In the genomic region with DNA sequence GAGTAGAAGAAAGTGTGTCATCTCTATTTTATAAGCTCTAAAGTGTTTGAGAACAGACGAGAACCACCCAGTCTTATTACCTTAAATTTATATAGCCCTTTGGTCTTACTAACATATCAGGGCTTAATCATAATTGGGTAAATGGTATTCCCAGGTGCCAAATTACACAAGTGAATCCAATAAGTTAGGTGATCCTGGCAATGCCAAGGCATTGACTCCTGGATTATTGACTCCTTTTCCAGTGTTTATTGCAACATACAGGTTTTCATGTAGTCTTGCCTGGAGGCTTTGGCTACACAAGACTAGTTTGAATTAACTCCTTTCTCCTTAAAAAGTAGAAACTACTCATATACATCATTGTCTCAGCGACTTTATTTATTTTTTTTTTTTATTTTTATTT, we compare ENCODE assay signal across 36 cellular contexts.
"Had no signal": no experiment of that assay in that cellular context is flagged by ENCODE, and none has a peak within 500 bp of the region (broad histone marks: within the 10 kb centered on the region; RNA-seq: fewer than 3 reads in every experiment).

No MANE protein-coding gene starts in this region.

- DNase-seq: activated B cell treated with CpG ODN at 0.5 μM for 24 hours; activated CD4-positive, alpha-beta T cell treated with anti-CD3 and anti-CD28 coated beads for 48 hours; activated CD4-positive, alpha-beta T cell treated with anti-CD3 and anti-CD28 coated beads, Interleukin-2, amount 50 U/mL, for 1 hour; activated CD4-positive, alpha-beta T cell treated with anti-CD3 and anti-CD28 coated beads, Interleukin-2, amount 50 U/mL, for 48 hours; activated CD8-positive, alpha-beta memory T cell treated with anti-CD3 and anti-CD28 coated beads, Interleukin-2, amount 10 ng/mL, durations not matched to agents 7 days and 5 days; activated CD8-positive, alpha-beta memory T cell treated with anti-CD3 and anti-CD28 coated beads, Interleukin-2, amount 50 U/mL, for 4 hours; activated CD8-positive, alpha-beta T cell treated with anti-CD3 and anti-CD28 coated beads, Interleukin-2, amount 10 ng/mL, durations not matched to agents 7 days and 5 days; activated effector memory CD4-positive, alpha-beta T cell treated with anti-CD3 and anti-CD28 coated beads, Interleukin-2, amount 50 U/mL, for 16 hours; activated naive CD4-positive, alpha-beta T cell treated with anti-CD3 and anti-CD28 coated beads for 36 hours; activated naive CD8-positive, alpha-beta T cell treated with anti-CD3 and anti-CD28 coated beads for 36 hours; activated naive CD8-positive, alpha-beta T cell treated with anti-CD3 and anti-CD28 coated beads, Interleukin-2, amount 50 U/mL, for 24 hours; activated T-cell treated with anti-CD3 and anti-CD28 coated beads, Interleukin-2, amount 50 U/mL, for 1 hour; activated T-cell treated with anti-CD3 and anti-CD28 coated beads, Interleukin-2, amount 50 U/mL, for 48 hours; central memory CD4-positive, alpha-beta T cell; cerebellar nuclear complex; colonic mucosa; effector CD8-positive, alpha-beta T cell; esophagus squamous epithelium; foreskin melanocyte; head of caudate nucleus; T-cell; T1000; WERI-Rb-1 had no signal

- H3K36me3 Mint-ChIP-seq: activated CD8-positive, alpha-beta memory T cell treated with anti-CD3 and anti-CD28 coated beads, Interleukin-2, amount 10 ng/mL, durations not matched to agents 7 days and 5 days; activated naive CD4-positive, alpha-beta T cell treated with anti-CD3 and anti-CD28 coated beads, Interleukin-2, amount 50 U/mL, for 24 hours; activated naive CD8-positive, alpha-beta T cell treated with anti-CD3 and anti-CD28 coated beads for 36 hours; brain; T-cell had no signal

- H3K27ac ChIP-seq: ascending aorta, breast epithelium, cardiac muscle cell, colonic mucosa, epithelial cell of prostate, esophagus squamous epithelium, WERI-Rb-1 had no signal

- H3K4me1 ChIP-seq: ascending aorta, colonic mucosa had no signal

- H3K27me3 ChIP-seq: ascending aorta, breast epithelium, colonic mucosa had no signal

- ATAC-seq: activated CD4-positive, CD25-positive, alpha-beta regulatory T cell treated with anti-CD3 and anti-CD28 coated beads, Interleukin-2, amount 50 U/mL, for 24 hours; activated CD8-positive, alpha-beta memory T cell treated with anti-CD3 and anti-CD28 coated beads, Interleukin-2, amount 10 ng/mL, durations not matched to agents 7 days and 5 days; activated CD8-positive, alpha-beta T cell treated with anti-CD3 and anti-CD28 coated beads, Interleukin-2, amount 10 ng/mL, durations not matched to agents 7 days and 5 days; activated naive CD8-positive, alpha-beta T cell treated with anti-CD3 and anti-CD28 coated beads, Interleukin-2, amount 50 U/mL, for 24 hours; T-cell had no signal

- H3K36me3 ChIP-seq: ascending aorta, breast epithelium, cardiac muscle cell, colonic mucosa, esophagus squamous epithelium, WERI-Rb-1 had no signal

- H3K27ac Mint-ChIP-seq: activated B cell treated with CpG ODN at 0.5 μM for 24 hours; activated CD8-positive, alpha-beta memory T cell treated with anti-CD3 and anti-CD28 coated beads, Interleukin-2, amount 10 ng/mL, durations not matched to agents 7 days and 5 days; activated CD8-positive, alpha-beta T cell treated with anti-CD3 and anti-CD28 coated beads, Interleukin-2, amount 10 ng/mL, durations not matched to agents 7 days and 5 days; activated naive CD4-positive, alpha-beta T cell treated with anti-CD3 and anti-CD28 coated beads for 36 hours; activated naive CD4-positive, alpha-beta T cell treated with anti-CD3 and anti-CD28 coated beads, Interleukin-2, amount 50 U/mL, for 24 hours; activated naive CD8-positive, alpha-beta T cell treated with anti-CD3 and anti-CD28 coated beads for 36 hours; activated naive CD8-positive, alpha-beta T cell treated with anti-CD3 and anti-CD28 coated beads, Interleukin-2, amount 50 U/mL, for 24 hours; activated T-helper 1 cell treated with anti-CD3 and anti-CD28 coated beads, Interleukin-12 subunit alpha, Interleukin-12 subunit beta, Interleukin-2, Interleukin-4 antibody, amounts not matched to agents 30 ng/mL and 10 ng/mL and 1 ng/mL, durations not matched to agents 14 hours and 24 hours and 36 hours; activated T-helper 2 cell treated with anti-CD3 and anti-CD28 coated beads, Interferon-gamma antibody, Interleukin-2, Interleukin-4, amounts not matched to agents 10 μg/mL and 5 μg/mL and 100 μg/mL, durations not matched to agents 14 hours and 24 hours and 36 hours; brain; T-helper 1 cell treated with Interleukin-12 subunit alpha and Interleukin-12 subunit beta and Interleukin-4 antibody, amounts not matched to agents 30 μg/mL and 1 μg/mL, for 36 hours; T-helper 2 cell treated with Interferon-gamma antibody and Interleukin-4, amounts not matched to agents 5 μg/mL and 100 μg/mL, for 36 hours had no signal

- H3K9me3 ChIP-seq: ascending aorta, breast epithelium, colonic mucosa, esophagus squamous epithelium had no signal

- H3K4me3 Mint-ChIP-seq: activated B cell treated with CpG ODN at 0.5 μM for 24 hours; activated CD8-positive, alpha-beta memory T cell treated with anti-CD3 and anti-CD28 coated beads, Interleukin-2, amount 10 ng/mL, durations not matched to agents 7 days and 5 days; activated CD8-positive, alpha-beta T cell treated with anti-CD3 and anti-CD28 coated beads, Interleukin-2, amount 10 ng/mL, durations not matched to agents 7 days and 5 days; activated naive CD4-positive, alpha-beta T cell treated with anti-CD3 and anti-CD28 coated beads for 36 hours; activated naive CD4-positive, alpha-beta T cell treated with anti-CD3 and anti-CD28 coated beads, Interleukin-2, amount 50 U/mL, for 24 hours; activated naive CD8-positive, alpha-beta T cell treated with anti-CD3 and anti-CD28 coated beads for 36 hours; activated naive CD8-positive, alpha-beta T cell treated with anti-CD3 and anti-CD28 coated beads, Interleukin-2, amount 50 U/mL, for 24 hours; activated T-helper 1 cell treated with anti-CD3 and anti-CD28 coated beads, Interleukin-12 subunit alpha, Interleukin-12 subunit beta, Interleukin-2, Interleukin-4 antibody, amounts not matched to agents 30 ng/mL and 10 ng/mL and 1 ng/mL, durations not matched to agents 14 hours and 24 hours and 36 hours; brain; T-cell; T-helper 1 cell treated with Interleukin-12 subunit alpha and Interleukin-12 subunit beta and Interleukin-4 antibody, amounts not matched to agents 30 μg/mL and 1 μg/mL, for 36 hours; T-helper 2 cell treated with Interferon-gamma antibody and Interleukin-4, amounts not matched to agents 5 μg/mL and 100 μg/mL, for 36 hours had no signal

- H3K27me3 Mint-ChIP-seq: activated B cell treated with CpG ODN at 0.5 μM for 24 hours; activated naive CD4-positive, alpha-beta T cell treated with anti-CD3 and anti-CD28 coated beads, Interleukin-2, amount 50 U/mL, for 24 hours; activated naive CD8-positive, alpha-beta T cell treated with anti-CD3 and anti-CD28 coated beads for 36 hours had no signal

- H3K4me3 ChIP-seq: ascending aorta, breast epithelium, cardiac muscle cell, colonic mucosa, esophagus squamous epithelium had no signal

- H3K9me3 Mint-ChIP-seq: activated B cell treated with CpG ODN at 0.5 μM for 24 hours; activated naive CD4-positive, alpha-beta T cell treated with anti-CD3 and anti-CD28 coated beads for 36 hours; activated naive CD4-positive, alpha-beta T cell treated with anti-CD3 and anti-CD28 coated beads, Interleukin-2, amount 50 U/mL, for 24 hours; activated naive CD8-positive, alpha-beta T cell treated with anti-CD3 and anti-CD28 coated beads for 36 hours; activated naive CD8-positive, alpha-beta T cell treated with anti-CD3 and anti-CD28 coated beads, Interleukin-2, amount 50 U/mL, for 24 hours; activated T-helper 1 cell treated with anti-CD3 and anti-CD28 coated beads, Interleukin-12 subunit alpha, Interleukin-12 subunit beta, Interleukin-2, Interleukin-4 antibody, amounts not matched to agents 30 ng/mL and 10 ng/mL and 1 ng/mL, durations not matched to agents 14 hours and 24 hours and 36 hours; activated T-helper 2 cell treated with anti-CD3 and anti-CD28 coated beads, Interferon-gamma antibody, Interleukin-2, Interleukin-4, amounts not matched to agents 10 μg/mL and 5 μg/mL and 100 μg/mL, durations not matched to agents 14 hours and 24 hours and 36 hours; T-cell; T-helper 1 cell treated with Interleukin-12 subunit alpha and Interleukin-12 subunit beta and Interleukin-4 antibody, amounts not matched to agents 30 μg/mL and 1 μg/mL, for 36 hours; T-helper 2 cell treated with Interferon-gamma antibody and Interleukin-4, amounts not matched to agents 5 μg/mL and 100 μg/mL, for 36 hours had no signal

- FAIRE-seq: endometrium, endothelial cell of umbilical vein had no signal
